In genomic region chr4:121823505-121824170, GRCh38 we compare ENCODE assay signal across 1 cellular context.
TF ChIP-seq lines count a peak whose summit lies in the region.

TSS of gene CCNA2 (minus strand) at chr4:121823883. CDS start at chr4:121823628, 255 bp downstream.

TF ChIP-seq in HepG2, 621 proteins besides CTCF, POLR2A, EP300 and RAD21 (continued from another document and continues in another):
- TF ChIP-seq TOPORS (CRISPR knock-in tag; IDR thresholded peaks at IDR 0.05) (no peak; the same call in 1 of the 2 replicates), SMAD3 (CRISPR knock-in tag; IDR thresholded peaks at IDR 0.05) (no peak), KLF6 (CRISPR knock-in tag; IDR thresholded peaks at IDR 0.05) (no peak), KLF12 (CRISPR knock-in tag; IDR thresholded peaks at IDR 0.05; ENCODE audit: borderline replicate concordance) (0 out of 2 replicates have a peak, but pooled peaks have one; percentile 30), ZBTB39 (CRISPR knock-in tag; IDR thresholded peaks at IDR 0.05) (no peak), ZNF333 (CRISPR knock-in tag; IDR thresholded peaks at IDR 0.05; ENCODE audit: borderline replicate concordance) (no peak), MTF2 (CRISPR knock-in tag; IDR thresholded peaks at IDR 0.05; ENCODE audit: borderline replicate concordance) (no peak), ATM (IDR thresholded peaks at IDR 0.05; ENCODE audit: borderline replicate concordance) (no peak), RBM39 (IDR thresholded peaks at IDR 0.05; ENCODE audit: low read depth, low read length, poor library complexity, severe bottlenecking) (peak; percentile 51), ZNF672 (CRISPR knock-in tag; IDR thresholded peaks at IDR 0.05) (no peak), ZNF512 (CRISPR knock-in tag; IDR thresholded peaks at IDR 0.05) (no peak), HES4 (CRISPR knock-in tag; IDR thresholded peaks at IDR 0.05; ENCODE audit: borderline replicate concordance) (peak; percentile 87; the same call in 1 of the 2 replicates), GATAD1 (CRISPR knock-in tag; IDR thresholded peaks at IDR 0.05) (peak; percentile 94), ZNF138 (CRISPR knock-in tag; IDR thresholded peaks at IDR 0.05; ENCODE audit: low read depth) (no peak), ETV5 (CRISPR knock-in tag; IDR thresholded peaks at IDR 0.05; ENCODE audit: borderline replicate concordance) (no peak; the same call in 1 of the 2 replicates), ZNF597 (CRISPR knock-in tag; IDR thresholded peaks at IDR 0.05) (no peak), CHD2 (IDR thresholded peaks at IDR 0.05; ENCODE audit: low read depth, low read length) (no peak), ZSCAN5A (CRISPR knock-in tag; IDR thresholded peaks at IDR 0.05; ENCODE audit: borderline replicate concordance) (no peak), SNRNP70 (IDR thresholded peaks at IDR 0.05; ENCODE audit: low read depth, low read length) (no peak), ZMAT5 (CRISPR knock-in tag; IDR thresholded peaks at IDR 0.05; ENCODE audit: borderline replicate concordance, low read depth) (no peak), ZNF512B (CRISPR knock-in tag; IDR thresholded peaks at IDR 0.05; ENCODE audit: borderline replicate concordance) (no peak), ARNT2 (CRISPR knock-in tag; IDR thresholded peaks at IDR 0.05; ENCODE audit: low read depth) (peak; percentile 95), DMAP1 (CRISPR knock-in tag; IDR thresholded peaks at IDR 0.05) (peak; percentile 98), ZNF251 (CRISPR knock-in tag; IDR thresholded peaks at IDR 0.05) (no peak), GTF3A (CRISPR knock-in tag; conservative IDR thresholded peaks at IDR 0.05) (no peak), ZNF674 (CRISPR knock-in tag; IDR thresholded peaks at IDR 0.05; ENCODE audit: low read depth) (no peak), ZNF10 (CRISPR knock-in tag; IDR thresholded peaks at IDR 0.05; ENCODE audit: borderline replicate concordance, low read depth) (no peak), ZNF850 (CRISPR knock-in tag; conservative IDR thresholded peaks at IDR 0.05) (no peak), ZBTB7A (CRISPR knock-in tag; IDR thresholded peaks at IDR 0.05) (no peak), ZFP36 (IDR thresholded peaks at IDR 0.05; ENCODE audit: borderline replicate concordance, low read depth, low read length, partially characterized antibody) (no peak), FOXM1 (CRISPR knock-in tag; IDR thresholded peaks at IDR 0.05) (peak; percentile 100), SNAI1 (CRISPR knock-in tag; IDR thresholded peaks at IDR 0.05; ENCODE audit: borderline replicate concordance) (no peak), NFKB2 (CRISPR knock-in tag; IDR thresholded peaks at IDR 0.05; ENCODE audit: borderline replicate concordance) (peak; percentile 73; the same call in 1 of the 2 replicates), ZNF790 (CRISPR knock-in tag; IDR thresholded peaks at IDR 0.05; ENCODE audit: borderline replicate concordance) (peak; percentile 84; the same call in 1 of the 2 replicates), MTF1 (CRISPR knock-in tag; IDR thresholded peaks at IDR 0.05) (no peak), ZNF768 (CRISPR knock-in tag; IDR thresholded peaks at IDR 0.05) (peak; percentile 84), ZNF446 (CRISPR knock-in tag; IDR thresholded peaks at IDR 0.05) (no peak), ZUFSP (CRISPR knock-in tag; IDR thresholded peaks at IDR 0.05; ENCODE audit: borderline replicate concordance) (no peak), NFE2L2 (IDR thresholded peaks at IDR 0.05; ENCODE audit: low read length) (no peak), ATF7 (IDR thresholded peaks at IDR 0.05) (no peak), ATF7 (CRISPR knock-in tag; IDR thresholded peaks at IDR 0.05) (0 out of 2 replicates have a peak, but pooled peaks have one; percentile 47), TRIM22 (IDR thresholded peaks at IDR 0.05) (no peak), ZNF33B (CRISPR knock-in tag; IDR thresholded peaks at IDR 0.05) (no peak), ZNF296 (CRISPR knock-in tag; conservative IDR thresholded peaks at IDR 0.05) (no peak), ZNF75D (CRISPR knock-in tag; IDR thresholded peaks at IDR 0.05; ENCODE audit: borderline replicate concordance) (no peak), KDM5B (CRISPR knock-in tag; IDR thresholded peaks at IDR 0.05; ENCODE audit: borderline replicate concordance) (peak; percentile 64; the same call in 1 of the 2 replicates), AHDC1 (CRISPR knock-in tag; IDR thresholded peaks at IDR 0.05; ENCODE audit: borderline replicate concordance) (no peak)
